9 cellular contexts compared by ENCODE assay signal in the genomic region with DNA sequence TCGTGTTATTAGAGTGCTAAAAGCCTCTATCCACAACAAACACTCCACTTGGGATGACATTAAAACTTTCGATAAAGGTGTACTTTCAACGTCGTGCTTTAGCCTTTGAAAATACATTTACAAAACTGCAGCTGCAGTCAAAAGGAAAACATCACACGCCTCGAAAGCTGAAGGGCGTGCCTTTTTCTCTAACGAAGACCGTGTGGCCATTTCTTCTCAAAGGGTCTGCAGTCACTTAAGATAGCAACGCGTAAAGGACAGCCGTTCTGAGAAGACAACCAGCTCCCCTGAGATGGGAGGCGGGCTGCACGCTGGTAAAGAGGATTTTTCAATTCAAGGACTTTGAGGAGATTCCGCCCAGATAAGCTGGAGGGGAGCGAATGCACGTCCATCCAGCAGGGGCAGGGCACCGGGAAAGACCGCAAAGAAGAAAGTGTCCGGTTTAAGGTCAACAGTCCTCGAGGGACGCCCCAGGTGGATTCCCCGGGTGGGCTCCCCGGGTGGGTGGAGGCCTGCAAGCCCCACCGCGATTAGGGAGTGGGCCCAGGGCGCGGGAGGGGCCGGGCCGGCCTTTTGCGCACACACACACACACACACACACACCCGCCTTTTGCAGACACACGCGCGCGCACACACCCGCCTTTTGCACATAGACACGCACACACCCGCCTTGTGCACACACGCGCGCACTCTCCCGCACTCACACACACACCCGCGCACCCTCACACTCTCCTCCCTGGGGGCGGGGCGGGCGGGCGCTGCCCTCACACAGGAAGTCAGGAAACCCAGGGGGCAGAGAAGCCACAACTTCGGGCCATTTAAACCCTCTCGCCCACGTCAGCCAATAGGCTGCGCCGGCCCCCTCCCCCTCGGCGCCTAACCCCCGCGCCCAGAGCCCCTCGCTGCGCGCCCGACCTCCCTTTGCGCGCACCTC. TPM values are rescaled to one million over a fixed set of nuclear protein-coding genes. Genes with fewer than 3 reads are reported as not detected.
DNase-seq lines count a peak whose midpoint lies in the region; ATAC-seq, FAIRE-seq and TF ChIP-seq lines count a peak whose summit lies in the region.
"Had no signal": no experiment of that assay in that cellular context is flagged by ENCODE, and none has a peak within 500 bp of the region (broad histone marks: within the 10 kb centered on the region; RNA-seq: fewer than 3 reads in every experiment).

No MANE protein-coding gene starts in this region.

- CTCF ChIA-PET in activated B cell treated with CpG ODN at 0.5 μM for 24 hours (lab: Charles Lee) = no interaction called here

- H3K9me3 ChIP-seq in kidney (ENCODE audit: control insufficient read depth in 1 of 2, low read length in 2 of 2) = no peaks in the 10 kb centered on the region

- no peaks in the 10 kb centered on the region for H3K9me3 Mint-ChIP-seq in activated B cell treated with CpG ODN at 0.5 μM for 24 hours

- peak overlapping the region; percentile 77 to 90 for H3K4me3 ChIP-seq in kidney (ENCODE audit: low read length in 2 of 2)

- H3K4me3 Mint-ChIP-seq in activated B cell treated with CpG ODN at 0.5 μM for 24 hours = peak overlapping the region; percentile 91

- intact Hi-C loops in activated B cell treated with CpG ODN at 0.5 μM for 24 hours (cut with micrococcal nuclease) = loop anchor here (1.0 to 5.0 kb wide), 14 partner anchors 9 to 1581 kb away; a partner anchor contains a TSS
- intact Hi-C loops in kidney (cut with DNase I) = no loop called here

- peak; percentile 43 for ATAC-seq in HG02763 (IDR thresholded peaks at IDR 0.05; ENCODE audit: unreplicated experiment)
- ATAC-seq in activated B cell treated with CpG ODN at 0.5 μM for 24 hours (ENCODE audit: low read depth) = peak; percentile 59

- POLR2A ChIA-PET in activated B cell treated with CpG ODN at 0.5 μM for 24 hours (lab: Charles Lee) = interaction anchor here (0.6 to 1.7 kb wide), 5 partner anchors 12 to 106 kb away, joined by 3 to 6 read pairs (median 4); no protein-coding TSS in a partner anchor

- H3K27ac Mint-ChIP-seq in activated B cell treated with CpG ODN at 0.5 μM for 24 hours = peak overlapping the region; percentile 82

- peak overlapping the region; percentile 59 to 61 for H3K9ac ChIP-seq in kidney (ENCODE audit: low read length in 2 of 2)

- no peak for FAIRE-seq in kidney (lab: Jason Lieb, UNC)
- FAIRE-seq: A204.1 had no signal

- DNase-seq in DMS 273 (lab: John Stamatoyannopoulos, UW; ENCODE audit: unreplicated experiment) (peak; percentile 58), DMS 273 treated with DMSO at 0.1 percent for 48 hours (lab: John Stamatoyannopoulos, UW) (no peak), NCI-H1105 treated with DMSO at 0.1 percent for 48 hours (lab: John Stamatoyannopoulos, UW) (peak; percentile 45), activated B cell treated with CpG ODN at 0.5 μM for 24 hours (peak; percentile 39), cerebellum (ENCODE audit: low spot score) (peak; percentile 52), kidney (peak; percentile 87)
- DNase-seq in stimulated activated CD4-positive, alpha-beta T cell treated with anti-CD3 and anti-CD28 coated beads, Interleukin-15, amount 100 ng/mL, for 1 hour (ENCODE audit: low read depth in 1 of 2, low spot score in 1 of 2) = peak; percentile 13 to 22

- H3K4me1 ChIP-seq in kidney (ENCODE audit: control insufficient read depth in 1 of 2, insufficient read depth in 1 of 2, low read depth in 1 of 2, low read length in 2 of 2) = peaks cover 5 to 10% of the 10 kb centered on the region in 2 donors

- TF ChIP-seq CTCF in activated B cell treated with CpG ODN at 0.5 μM for 24 hours (IDR thresholded peaks at IDR 0.05) (no peak), kidney (IDR thresholded peaks at IDR 0.05; ENCODE audit: borderline replicate concordance, extremely low read depth, insufficient read depth) (peak; percentile 35)

- H3K27ac ChIP-seq in kidney (ENCODE audit: low read depth in 2 of 2, low read length in 2 of 2) = peak overlapping the region; percentile 79 to 98

- peaks cover 48% of the 10 kb centered on the region for H3K4me1 Mint-ChIP-seq in activated B cell treated with CpG ODN at 0.5 μM for 24 hours

- H3K36me3 ChIP-seq in kidney (ENCODE audit: control insufficient read depth in 1 of 2, insufficient read depth in 2 of 2, low read length in 2 of 2) = no peaks in the 10 kb centered on the region

- peaks cover 5% of the 10 kb centered on the region for H3K36me3 Mint-ChIP-seq in activated B cell treated with CpG ODN at 0.5 μM for 24 hours (ENCODE audit: low read depth)

- H3K27me3 Mint-ChIP-seq in activated B cell treated with CpG ODN at 0.5 μM for 24 hours = no peaks in the 10 kb centered on the region

RNA-seq across cellular contexts. Expression of a gene that starts 0.8 kb away (rescaled TPM):
- total RNA-seq in activated B cell treated with CpG ODN at 0.5 μM for 24 hours (23.2 and 27.3 TPM in 2 replicates), cerebellum (78.3 TPM), kidney (30.9 TPM)
- polyA plus RNA-seq in kidney (ENCODE audit: insufficient read depth, low read depth, low replicate concordance) = 15.0 TPM
